8 cellular contexts compared by ENCODE assay signal in genomic region chr19:10516671-10517286, GRCh38. TPM values are rescaled to one million over a fixed set of nuclear protein-coding genes. Genes with fewer than 3 reads are reported as not detected.
DNase-seq lines count a peak whose midpoint lies in the region; ATAC-seq and TF ChIP-seq lines count a peak whose summit lies in the region.

No MANE protein-coding gene starts in this region.

- H3K27me3 Mint-ChIP-seq in effector memory CD8-positive, alpha-beta T cell: peaks cover 0 to 9% of the 10 kb centered on the region in 2 donors

- DNase-seq in DND-41 (no peak), MG63 (no peak), foreskin melanocyte (no peak), NCI-H1092 treated with DMSO at 0.1 percent for 48 hours (lab: John Stamatoyannopoulos, UW) (no peak), COLO668 (lab: John Stamatoyannopoulos, UW; ENCODE audit: unreplicated experiment) (no peak)
- peak in 2 of 3 experiments; percentile 31 to 41 for DNase-seq in effector memory CD8-positive, alpha-beta T cell
- no peak for DNase-seq in stimulated activated CD4-positive, alpha-beta T cell treated with anti-CD3 and anti-CD28 coated beads, Interleukin-4, amount 100 ng/mL, for 24 hours

- no peak overlapping the region; the same call in 1 of the 2 replicates for H3K9ac ChIP-seq in DND-41 (ENCODE audit: low read depth, low read length)
- no peak overlapping the region for H3K9ac ChIP-seq in parathyroid adenoma

- H3K9me3 ChIP-seq in DND-41 (ENCODE audit: insufficient read depth, low read length, severe bottlenecking) (no peaks in the 10 kb centered on the region), MG63 (no peaks in the 10 kb centered on the region), parathyroid adenoma (ENCODE audit: control insufficient read depth, low read length) (no peaks in the 10 kb centered on the region)

- H3K27me3 ChIP-seq in DND-41 (ENCODE audit: insufficient read depth, low read length, poor library complexity) (no peaks in the 10 kb centered on the region), MG63 (peaks cover 28% of the 10 kb centered on the region), parathyroid adenoma (ENCODE audit: control insufficient read depth, insufficient read depth, low read length) (peaks cover 4% of the 10 kb centered on the region)

- no peak for TF ChIP-seq CTCF in DND-41 (IDR thresholded peaks at IDR 0.05; ENCODE audit: borderline replicate concordance, extremely low read depth, low read length, poor library complexity, severe bottlenecking)
- no peak for TF ChIP-seq CTCF in parathyroid adenoma (IDR thresholded peaks at IDR 0.05)

- peak; percentile 50; the same call in 1 of the 3 replicates for ATAC-seq in DND-41 (ENCODE audit: insufficient read depth, low read depth)
- peak; percentile 21 for ATAC-seq in effector memory CD8-positive, alpha-beta T cell (replicated peaks)

- 0 out of 2 replicates have a peak overlapping the region, but pooled peaks have one; percentile 10 for H2AFZ ChIP-seq in DND-41 (ENCODE audit: low read depth, low read length)
- H2AFZ ChIP-seq in parathyroid adenoma: no peak overlapping the region

- H3K9me3 Mint-ChIP-seq in effector memory CD8-positive, alpha-beta T cell: no peaks in the 10 kb centered on the region

- H3K4me1 Mint-ChIP-seq in effector memory CD8-positive, alpha-beta T cell (ENCODE audit: low read depth in 2 of 2): peaks cover 48 to 57% of the 10 kb centered on the region in 2 donors

- H3K27ac ChIP-seq in DND-41 (ENCODE audit: low read length) (no peak overlapping the region), parathyroid adenoma (no peak overlapping the region)

- H3K36me3 ChIP-seq in DND-41 (ENCODE audit: insufficient read depth, low read length): no peaks in the 10 kb centered on the region
- H3K36me3 ChIP-seq in MG63: no peaks in the 10 kb centered on the region
- H3K36me3 ChIP-seq in parathyroid adenoma (ENCODE audit: control insufficient read depth, insufficient read depth, low read length): no peaks in the 10 kb centered on the region

- no peaks in the 10 kb centered on the region for H4K20me1 ChIP-seq in DND-41 (ENCODE audit: insufficient read depth, low read length)

- H3K4me3 ChIP-seq in DND-41 (ENCODE audit: low read depth in 1 of 2, low read length in 2 of 2) (no peak overlapping the region), MG63 (peak overlapping the region; percentile 33), parathyroid adenoma (ENCODE audit: low read depth, low read length) (no peak overlapping the region)

- H3K4me1 ChIP-seq in DND-41 (ENCODE audit: insufficient read depth, low read length) (no peaks in the 10 kb centered on the region), parathyroid adenoma (no peaks in the 10 kb centered on the region)

- peaks cover 79% of the 10 kb centered on the region for H3K36me3 Mint-ChIP-seq in effector memory CD8-positive, alpha-beta T cell (ENCODE audit: insufficient read depth)

- H3K4me2 ChIP-seq in DND-41 (ENCODE audit: insufficient read depth, low read length) (no peak overlapping the region), parathyroid adenoma (ENCODE audit: low read length) (peak overlapping the region; percentile 49)

- peak overlapping the region; percentile 89 to 91 for H3K27ac Mint-ChIP-seq in effector memory CD8-positive, alpha-beta T cell

- H3K4me3 Mint-ChIP-seq in effector memory CD8-positive, alpha-beta T cell: peak overlapping the region; percentile 72 to 77

- H3K79me2 ChIP-seq in DND-41 (ENCODE audit: insufficient read depth, low read length) (no peaks in the 10 kb centered on the region), parathyroid adenoma (no peaks in the 10 kb centered on the region)

RNA-seq across cellular contexts. Expression of gene S1PR5, which starts 0.5 kb away (rescaled TPM):
- not detected in 2 replicates for total RNA-seq in MG63 (2014; rRNA removed; shearing (Covaris generic); ENCODE audit: low replicate concordance)

RNA-seq across cellular contexts. Expression of gene KEAP1, which starts 13.6 kb away (rescaled TPM):
- total RNA-seq in MG63 (2014; rRNA removed; shearing (Covaris generic); ENCODE audit: low replicate concordance): 172 and 247 TPM in 2 replicates

RNA-seq across cellular contexts. Expression of gene ATG4D, which starts 26.9 kb away (rescaled TPM):
- 16.6 and 27.0 TPM in 2 replicates for total RNA-seq in MG63 (2014; rRNA removed; shearing (Covaris generic); ENCODE audit: low replicate concordance)

RNA-seq across cellular contexts. Expression of gene KRI1, which starts 49.0 kb away (rescaled TPM):
- total RNA-seq in MG63 (2014; rRNA removed; shearing (Covaris generic); ENCODE audit: low replicate concordance): 31.7 and 43.3 TPM in 2 replicates

RNA-seq across cellular contexts. Expression of gene CDKN2D, which starts 52.0 kb away (rescaled TPM):
- 24.9 and 43.3 TPM in 2 replicates for total RNA-seq in MG63 (2014; rRNA removed; shearing (Covaris generic); ENCODE audit: low replicate concordance)

Comparison
In these comparisons a context has a peak if more than half of its experiments do, and no peak if none do; other contexts are left out.
1. DNase-seq: peak in effector memory CD8-positive, alpha-beta T cell (2 of 3); none in DND-41 (single experiment), MG63 (single experiment), foreskin melanocyte (single experiment), stimulated activated CD4-positive, alpha-beta T cell treated with anti-CD3 and anti-CD28 coated beads, Interleukin-4, amount 100 ng/mL, for 24 hours (single experiment), NCI-H1092 treated with DMSO at 0.1 percent for 48 hours (single experiment) and COLO668 (single experiment).